22 cellular contexts compared by ENCODE assay signal in the genomic region with DNA sequence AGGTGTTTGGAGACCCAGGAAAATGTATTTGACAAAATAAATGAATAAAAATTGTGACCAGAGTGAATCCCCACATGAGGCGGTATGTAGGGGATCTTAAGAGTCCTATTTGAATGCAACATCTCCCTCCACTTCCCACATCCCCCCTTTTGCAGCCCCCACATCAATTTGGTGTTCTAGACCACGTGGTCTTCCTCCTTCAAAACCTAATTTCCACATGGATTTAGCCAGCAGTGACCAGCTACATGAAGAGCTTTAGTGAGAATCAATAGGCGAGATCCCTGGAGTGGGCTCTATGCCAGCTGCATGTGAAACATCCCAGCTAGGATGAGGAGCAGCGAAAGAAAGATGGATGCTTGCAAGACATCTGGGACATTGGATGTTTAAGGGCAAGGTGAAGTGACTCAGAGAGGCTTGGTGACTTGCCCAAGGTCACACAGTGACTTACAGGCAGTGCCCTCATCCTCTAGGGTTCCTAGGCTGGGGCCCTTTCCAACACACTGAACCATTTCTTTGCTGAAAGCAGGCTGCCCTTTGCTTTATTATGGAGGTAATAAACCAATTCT.
"Had no signal": no experiment of that assay in that cellular context is flagged by ENCODE, and none has a peak within 500 bp of the region (broad histone marks: within the 10 kb centered on the region; RNA-seq: fewer than 3 reads in every experiment).

No MANE protein-coding gene starts in this region.

- H3K4me1 ChIP-seq: right lobe of liver, SJCRH30 had no signal

- H3K36me3 Mint-ChIP-seq: activated naive CD8-positive, alpha-beta T cell treated with anti-CD3 and anti-CD28 coated beads for 36 hours had no signal

- H3K4me1 Mint-ChIP-seq: activated B cell treated with CpG ODN at 0.5 μM for 24 hours had no signal

- H3K9me3 ChIP-seq: right lobe of liver, SJCRH30, spleen, stomach had no signal

- H3K27me3 Mint-ChIP-seq: activated B cell treated with CpG ODN at 0.5 μM for 24 hours; activated CD8-positive, alpha-beta T cell treated with anti-CD3 and anti-CD28 coated beads for 36 hours; activated naive CD8-positive, alpha-beta T cell treated with anti-CD3 and anti-CD28 coated beads for 36 hours; T-helper 17 cell had no signal

- H3K27ac Mint-ChIP-seq: activated B cell treated with CpG ODN at 0.5 μM for 24 hours; activated CD8-positive, alpha-beta T cell treated with anti-CD3 and anti-CD28 coated beads for 36 hours; activated naive CD8-positive, alpha-beta T cell treated with anti-CD3 and anti-CD28 coated beads for 36 hours; dendritic cell treated with granulocyte-macrophage colony-stimulating factor and Interleukin-4, amounts not matched to agents 40 ng/mL and 50 ng/mL, for 4 days; nephron progenitor cell; progenitor cell of endocrine pancreas had no signal

- H3K4me3 Mint-ChIP-seq: activated B cell treated with CpG ODN at 0.5 μM for 24 hours; activated CD8-positive, alpha-beta T cell treated with anti-CD3 and anti-CD28 coated beads for 36 hours; activated naive CD8-positive, alpha-beta T cell treated with anti-CD3 and anti-CD28 coated beads for 36 hours; dendritic cell treated with granulocyte-macrophage colony-stimulating factor and Interleukin-4, amounts not matched to agents 40 ng/mL and 50 ng/mL, for 4 days; nephron progenitor cell; T-helper 17 cell had no signal

- H3K27ac ChIP-seq: brain microvascular endothelial cell, epithelial cell of prostate, right lobe of liver, SJCRH30, spleen had no signal

- DNase-seq: activated B cell treated with CpG ODN at 0.5 μM for 24 hours; activated CD4-positive, alpha-beta T cell treated with anti-CD3 and anti-CD28 coated beads for 48 hours; activated CD8-positive, alpha-beta memory T cell treated with anti-CD3 and anti-CD28 coated beads, Interleukin-2, amount 50 U/mL, for 4 hours; activated CD8-positive, alpha-beta T cell treated with anti-CD3 and anti-CD28 coated beads for 36 hours; activated gamma-delta T cell; activated naive CD8-positive, alpha-beta T cell treated with anti-CD3 and anti-CD28 coated beads for 36 hours; activated T-cell treated with anti-CD3 and anti-CD28 coated beads, Interleukin-2, amount 50 U/mL, for 48 hours; brain microvascular endothelial cell; effector memory CD4-positive, alpha-beta T cell; hippocampal formation; kidney; mesendoderm; nephron progenitor cell; occipital lobe; SJCRH30; spleen; stomach; T-helper 17 cell had no signal

- ATAC-seq: activated CD8-positive, alpha-beta T cell treated with anti-CD3 and anti-CD28 coated beads for 36 hours; right lobe of liver; T-helper 17 cell had no signal

- H3K27me3 ChIP-seq: right lobe of liver, SJCRH30, spleen had no signal

- H3K4me3 ChIP-seq: right lobe of liver, SJCRH30, spleen, stomach had no signal

- H3K36me3 ChIP-seq: brain microvascular endothelial cell, right lobe of liver, SJCRH30, spleen, stomach had no signal

- H3K9me3 Mint-ChIP-seq: activated B cell treated with CpG ODN at 0.5 μM for 24 hours; activated CD8-positive, alpha-beta T cell treated with anti-CD3 and anti-CD28 coated beads for 36 hours; activated naive CD8-positive, alpha-beta T cell treated with anti-CD3 and anti-CD28 coated beads for 36 hours; dendritic cell treated with granulocyte-macrophage colony-stimulating factor and Interleukin-4, amounts not matched to agents 40 ng/mL and 50 ng/mL, for 4 days; nephron progenitor cell had no signal
